8 cellular contexts compared by ENCODE assay signal in the genomic region with DNA sequence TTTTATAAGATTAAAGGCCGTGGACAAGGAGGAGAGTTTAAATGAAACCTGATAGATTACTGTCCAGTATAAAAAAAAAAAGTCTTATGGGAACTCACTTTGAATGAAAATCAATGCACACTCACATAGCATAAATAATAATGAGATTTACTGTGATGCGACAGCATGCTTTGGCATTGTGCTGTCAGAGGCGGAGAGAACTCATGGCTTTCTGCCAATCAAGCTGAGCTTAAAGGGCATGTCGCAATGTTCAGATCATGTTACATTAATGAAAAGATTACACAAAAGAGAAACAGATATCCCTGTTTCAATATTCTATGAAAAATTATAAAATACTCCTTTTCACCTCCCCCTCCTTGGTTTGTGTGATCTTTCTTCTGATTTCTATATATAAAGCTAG.
DNase-seq lines count a peak whose midpoint lies in the region; ATAC-seq and TF ChIP-seq lines count a peak whose summit lies in the region.

No MANE protein-coding gene starts in this region.

- no peak overlapping the region for H3K27ac ChIP-seq in GM23338 (ENCODE audit: low read depth)

- H3K36me3 Mint-ChIP-seq in GM23338 (ENCODE audit: low read depth) = no peaks in the 10 kb centered on the region

- no peaks in the 10 kb centered on the region for H3K4me1 Mint-ChIP-seq in GM23338

- H3K27me3 Mint-ChIP-seq in GM23338 (ENCODE audit: insufficient read depth, low read depth, poor library complexity) = peaks cover under 1% of the 10 kb centered on the region

- H3F3A ChIP-seq in GM23338 (replicated peaks; ENCODE audit: low read depth) = no peaks in the 10 kb centered on the region

- H3K4me3 Mint-ChIP-seq in GM23338 = no peak overlapping the region

- no peaks in the 10 kb centered on the region for H3K4me1 ChIP-seq in GM23338 (ENCODE audit: insufficient read depth)

- ATAC-seq in GM23338 (no peak), GM18868 (IDR thresholded peaks at IDR 0.05; ENCODE audit: unreplicated experiment) (no peak), HG02840 (IDR thresholded peaks at IDR 0.05; ENCODE audit: low FRiP score, unreplicated experiment) (no peak)

- H3K9me2 ChIP-seq in GM23338 (ENCODE audit: insufficient read depth) = no peaks in the 10 kb centered on the region

- H2AFZ ChIP-seq in GM23338 = no peak overlapping the region

- no peak overlapping the region for H3K27ac Mint-ChIP-seq in GM23338

- DNase-seq in GM23338 (ENCODE audit: low spot score) (peak; percentile 24), NCI-H2171 treated with DMSO at 0.1 percent for 48 hours (lab: John Stamatoyannopoulos, UW) (peak; percentile 94), cerebellar cortex (ENCODE audit: low spot score) (peak; percentile 76), putamen (ENCODE audit: low spot score) (peak; percentile 13), germinal center (ENCODE audit: low spot score) (no peak), GM13977 (ENCODE audit: low spot score) (no peak)

- H4K20me1 ChIP-seq in GM23338 (replicated peaks; ENCODE audit: insufficient read depth) = no peaks in the 10 kb centered on the region

- no peaks in the 10 kb centered on the region for H3K9me3 Mint-ChIP-seq in GM23338

- H3K27me3 ChIP-seq in GM23338 (ENCODE audit: insufficient read depth) = no peaks in the 10 kb centered on the region

- no peak overlapping the region for H3K4me2 ChIP-seq in GM23338

- in situ Hi-C loops in GM13977 (cut with MboI; ENCODE audit: low pct_unique_long_range_greater_than_20kb, low sequenced_read_pairs, unreplicated experiment) = no loop called here

- H3K36me3 ChIP-seq in GM23338 (ENCODE audit: insufficient read depth) = no peaks in the 10 kb centered on the region

- H3K79me2 ChIP-seq in GM23338 (replicated peaks; ENCODE audit: insufficient read depth) = no peaks in the 10 kb centered on the region

- TF ChIP-seq CTCF in GM23338 (conservative IDR thresholded peaks at IDR 0.05; ENCODE audit: low read depth in 2 of 2) (no peak), GM13977 (IDR thresholded peaks at IDR 0.05; ENCODE audit: extremely low read depth, insufficient read depth, missing control alignments) (no peak)

- H3K4me3 ChIP-seq in GM23338 = no peak overlapping the region

TF ChIP-seq in GM23338, 12 proteins besides CTCF, POLR2A, EP300 and RAD21:
- TF ChIP-seq JUNB (IDR thresholded peaks at IDR 0.05; ENCODE audit: unreplicated experiment) = no peak
- TF ChIP-seq STAT1 (IDR thresholded peaks at IDR 0.05; ENCODE audit: unreplicated experiment) = no peak
- TF ChIP-seq, protein P1, sequence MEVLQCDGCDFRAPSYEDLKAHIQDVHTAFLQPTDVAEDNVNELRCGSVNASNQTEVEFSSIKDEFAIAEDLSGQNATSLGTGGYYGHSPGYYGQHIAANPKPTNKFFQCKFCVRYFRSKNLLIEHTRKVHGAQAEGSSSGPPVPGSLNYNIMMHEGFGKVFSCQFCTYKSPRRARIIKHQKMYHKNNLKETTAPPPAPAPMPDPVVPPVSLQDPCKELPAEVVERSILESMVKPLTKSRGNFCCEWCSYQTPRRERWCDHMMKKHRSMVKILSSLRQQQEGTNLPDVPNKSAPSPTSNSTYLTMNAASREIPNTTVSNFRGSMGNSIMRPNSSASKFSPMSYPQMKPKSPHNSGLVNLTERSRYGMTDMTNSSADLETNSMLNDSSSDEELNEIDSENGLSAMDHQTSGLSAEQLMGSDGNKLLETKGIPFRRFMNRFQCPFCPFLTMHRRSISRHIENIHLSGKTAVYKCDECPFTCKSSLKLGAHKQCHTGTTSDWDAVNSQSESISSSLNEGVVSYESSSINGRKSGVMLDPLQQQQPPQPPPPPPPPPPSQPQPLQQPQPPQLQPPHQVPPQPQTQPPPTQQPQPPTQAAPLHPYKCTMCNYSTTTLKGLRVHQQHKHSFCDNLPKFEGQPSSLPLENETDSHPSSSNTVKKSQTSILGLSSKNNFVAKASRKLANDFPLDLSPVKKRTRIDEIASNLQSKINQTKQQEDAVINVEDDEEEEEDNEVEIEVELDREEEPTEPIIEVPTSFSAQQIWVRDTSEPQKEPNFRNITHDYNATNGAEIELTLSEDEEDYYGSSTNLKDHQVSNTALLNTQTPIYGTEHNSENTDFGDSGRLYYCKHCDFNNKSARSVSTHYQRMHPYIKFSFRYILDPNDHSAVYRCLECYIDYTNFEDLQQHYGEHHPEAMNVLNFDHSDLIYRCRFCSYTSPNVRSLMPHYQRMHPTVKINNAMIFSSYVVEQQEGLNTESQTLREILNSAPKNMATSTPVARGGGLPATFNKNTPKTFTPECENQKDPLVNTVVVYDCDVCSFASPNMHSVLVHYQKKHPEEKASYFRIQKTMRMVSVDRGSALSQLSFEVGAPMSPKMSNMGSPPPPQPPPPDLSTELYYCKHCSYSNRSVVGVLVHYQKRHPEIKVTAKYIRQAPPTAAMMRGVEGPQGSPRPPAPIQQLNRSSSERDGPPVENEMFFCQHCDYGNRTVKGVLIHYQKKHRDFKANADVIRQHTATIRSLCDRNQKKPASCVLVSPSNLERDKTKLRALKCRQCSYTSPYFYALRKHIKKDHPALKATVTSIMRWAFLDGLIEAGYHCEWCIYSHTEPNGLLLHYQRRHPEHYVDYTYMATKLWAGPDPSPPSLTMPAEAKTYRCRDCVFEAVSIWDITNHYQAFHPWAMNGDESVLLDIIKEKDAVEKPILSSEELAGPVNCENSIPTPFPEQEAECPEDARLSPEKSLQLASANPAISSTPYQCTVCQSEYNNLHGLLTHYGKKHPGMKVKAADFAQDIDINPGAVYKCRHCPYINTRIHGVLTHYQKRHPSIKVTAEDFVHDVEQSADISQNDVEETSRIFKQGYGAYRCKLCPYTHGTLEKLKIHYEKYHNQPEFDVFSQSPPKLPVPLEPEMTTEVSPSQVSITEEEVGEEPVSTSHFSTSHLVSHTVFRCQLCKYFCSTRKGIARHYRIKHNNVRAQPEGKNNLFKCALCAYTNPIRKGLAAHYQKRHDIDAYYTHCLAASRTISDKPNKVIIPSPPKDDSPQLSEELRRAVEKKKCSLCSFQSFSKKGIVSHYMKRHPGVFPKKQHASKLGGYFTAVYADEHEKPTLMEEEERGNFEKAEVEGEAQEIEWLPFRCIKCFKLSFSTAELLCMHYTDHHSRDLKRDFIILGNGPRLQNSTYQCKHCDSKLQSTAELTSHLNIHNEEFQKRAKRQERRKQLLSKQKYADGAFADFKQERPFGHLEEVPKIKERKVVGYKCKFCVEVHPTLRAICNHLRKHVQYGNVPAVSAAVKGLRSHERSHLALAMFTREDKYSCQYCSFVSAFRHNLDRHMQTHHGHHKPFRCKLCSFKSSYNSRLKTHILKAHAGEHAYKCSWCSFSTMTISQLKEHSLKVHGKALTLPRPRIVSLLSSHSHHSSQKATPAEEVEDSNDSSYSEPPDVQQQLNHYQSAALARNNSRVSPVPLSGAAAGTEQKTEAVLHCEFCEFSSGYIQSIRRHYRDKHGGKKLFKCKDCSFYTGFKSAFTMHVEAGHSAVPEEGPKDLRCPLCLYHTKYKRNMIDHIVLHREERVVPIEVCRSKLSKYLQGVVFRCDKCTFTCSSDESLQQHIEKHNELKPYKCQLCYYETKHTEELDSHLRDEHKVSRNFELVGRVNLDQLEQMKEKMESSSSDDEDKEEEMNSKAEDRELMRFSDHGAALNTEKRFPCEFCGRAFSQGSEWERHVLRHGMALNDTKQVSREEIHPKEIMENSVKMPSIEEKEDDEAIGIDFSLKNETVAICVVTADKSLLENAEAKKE (CRISPR knock-in tag; IDR thresholded peaks at IDR 0.05) = no peak
- TF ChIP-seq, protein P2, sequence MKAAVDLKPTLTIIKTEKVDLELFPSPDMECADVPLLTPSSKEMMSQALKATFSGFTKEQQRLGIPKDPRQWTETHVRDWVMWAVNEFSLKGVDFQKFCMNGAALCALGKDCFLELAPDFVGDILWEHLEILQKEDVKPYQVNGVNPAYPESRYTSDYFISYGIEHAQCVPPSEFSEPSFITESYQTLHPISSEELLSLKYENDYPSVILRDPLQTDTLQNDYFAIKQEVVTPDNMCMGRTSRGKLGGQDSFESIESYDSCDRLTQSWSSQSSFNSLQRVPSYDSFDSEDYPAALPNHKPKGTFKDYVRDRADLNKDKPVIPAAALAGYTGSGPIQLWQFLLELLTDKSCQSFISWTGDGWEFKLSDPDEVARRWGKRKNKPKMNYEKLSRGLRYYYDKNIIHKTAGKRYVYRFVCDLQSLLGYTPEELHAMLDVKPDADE (IDR thresholded peaks at IDR 0.05) = no peak
- TF ChIP-seq POLR2AphosphoS5 (IDR thresholded peaks at IDR 0.05; ENCODE audit: low read depth) = no peak
- TF ChIP-seq CREB1 (CRISPR knock-in tag; IDR thresholded peaks at IDR 0.05; ENCODE audit: low read depth) = no peak

Comparison
In these comparisons a context has a peak if more than half of its experiments do, and no peak if none do; other contexts are left out.
1. DNase-seq: peak in GM23338 (single experiment), NCI-H2171 treated with DMSO at 0.1 percent for 48 hours (single experiment), cerebellar cortex (single experiment) and putamen (single experiment); none in germinal center (single experiment) and GM13977 (single experiment).